8 cellular contexts compared by ENCODE assay signal in genomic region chr4:8435656-8436121, GRCh38. TPM values are rescaled to one million over a fixed set of nuclear protein-coding genes. Genes with fewer than 3 reads are reported as not detected.
DNase-seq lines count a peak whose midpoint lies in the region; ATAC-seq, FAIRE-seq and TF ChIP-seq lines count a peak whose summit lies in the region.

No MANE protein-coding gene starts in this region.

- H3K9me1 ChIP-seq in K562 (ENCODE audit: control insufficient read depth, insufficient read depth, low read length), result peaks cover 3% of the 10 kb centered on the region

- no peak for TF ChIP-seq POLR2A in K562 (conservative IDR thresholded peaks at IDR 0.05)

- H3K27ac ChIP-seq in BLaER1, result peak overlapping the region; percentile 74
- peak overlapping the region; percentile 60 for H3K27ac ChIP-seq in K562 (ENCODE audit: extremely low read depth, low read depth, low read length)
- peak overlapping the region in 3 of 4 donors; percentile 12 to 60 (median 15) for H3K27ac ChIP-seq in pancreas

- TF ChIP-seq CTCF in K562 (IDR thresholded peaks at IDR 0.05 in 2 of 3, conservative IDR thresholded peaks at IDR 0.05 in 1 of 3; ENCODE audit: insufficient read depth in 2 of 3, low read depth in 1 of 3, low read length in 3 of 3), result no peak
- no peak for TF ChIP-seq CTCF in pancreas (IDR thresholded peaks at IDR 0.05)
- TF ChIP-seq CTCF in BE2C (IDR thresholded peaks at IDR 0.05; ENCODE audit: low read depth, low read length), result no peak

- peaks cover 15% of the 10 kb centered on the region for H3K9me3 ChIP-seq in BLaER1
- no peaks in the 10 kb centered on the region for H3K9me3 ChIP-seq in K562 (replicated peaks; ENCODE audit: control insufficient read depth, insufficient read depth, low read depth, low read length)
- no peaks in the 10 kb centered on the region for H3K9me3 ChIP-seq in pancreas
- no peaks in the 10 kb centered on the region for H3K9me3 ChIP-seq in BE2C

- peak; percentile 64 for ATAC-seq in HG03378 (IDR thresholded peaks at IDR 0.05; ENCODE audit: unreplicated experiment)
- peak; percentile 13 for ATAC-seq in K562
- no peak for ATAC-seq in pancreas

- BruUV-seq in K562 (replicated peaks; lab: Mats Ljungman, UMichigan), result no TSS peak

- FAIRE-seq in K562 (lab: Jason Lieb, UNC) (peak; percentile 88), pancreas (lab: Jason Lieb, UNC) (no peak)

- TF ChIP-seq RAD21 in K562 (CRISPR knock-in tag; conservative IDR thresholded peaks at IDR 0.05 in 1 of 2, IDR thresholded peaks at IDR 0.05 in 1 of 2), result no peak

- DNase-seq in GM19240 (ENCODE audit: insufficient read length, low spot score) (peak; percentile 42), K562 (ENCODE audit: extremely low read depth in 1 of 4, low spot score in 3 of 4) (peak in 2 of 4 experiments; percentile 48 to 81), pancreas (no peak), BE2C (no peak), COLO829 (ENCODE audit: low spot score) (no peak), NCI-H187 (lab: John Stamatoyannopoulos, UW) (no peak)

- POLR2A ChIA-PET in K562 (lab: Yijun Ruan, JAX), result interaction anchor here (0.6 to 1.0 kb wide), 2 partner anchors 43 to 169 kb away, joined by 3 read pairs; no protein-coding TSS in a partner anchor

- H4K20me1 ChIP-seq in BLaER1 (peaks cover under 1% of the 10 kb centered on the region; the same call in 1 of the 2 replicates), K562 (replicated peaks; ENCODE audit: control insufficient read depth, insufficient read depth, low read length) (peaks cover 6% of the 10 kb centered on the region; the same call in 1 of the 2 replicates)

- intact Hi-C loops in K562 (cut with micrococcal nuclease) (no loop called here), pancreas (cut with DNase I) (no loop called here)

- H3K36me3 ChIP-seq in BLaER1 (peaks cover 5% of the 10 kb centered on the region; the same call in 1 of the 2 replicates), K562 (ENCODE audit: control insufficient read depth, insufficient read depth, low read length) (peaks cover 6% of the 10 kb centered on the region; the same call in 2 of the 3 replicates), pancreas (no peaks in the 10 kb centered on the region), BE2C (no peaks in the 10 kb centered on the region)

- H3K27me3 ChIP-seq in BLaER1 (no peaks in the 10 kb centered on the region), K562 (ENCODE audit: control insufficient read depth in 2 of 2, insufficient read depth in 2 of 2, low read length in 2 of 2) (no peaks in the 10 kb centered on the region), pancreas (no peaks in the 10 kb centered on the region), BE2C (no peaks in the 10 kb centered on the region)

- H3K4me3 ChIP-seq in BLaER1 (peak overlapping the region; percentile 60), K562 (peak overlapping the region; percentile 27), pancreas (peak overlapping the region in 3 of 4 donors; percentile 7 to 25 (median 13)), BE2C (ENCODE audit: low read depth, low read length) (no peak overlapping the region)

- WGBS in K562 (ENCODE audit: insufficient coverage, low coverage, missing lambda C conversion rate), result 2% methylated on average over 5 of the region's 5 CpGs
- WGBS in pancreas, 2 donors, result 1 to 8% methylated on average over 5 of the region's 5 CpGs

- in situ Hi-C loops in K562 (cut with MboI), result no loop called here

- TF ChIP-seq EP300 in K562 (IDR thresholded peaks at IDR 0.05; ENCODE audit: low read length), result no peak; the same call in 1 of the 2 replicates

- H2AFZ ChIP-seq in K562 (ENCODE audit: low read depth, low read length), result peak overlapping the region; percentile 44; the same call in 1 of the 2 replicates

- H3K79me2 ChIP-seq in K562 (ENCODE audit: control insufficient read depth, insufficient read depth, low read length), result peaks cover 45% of the 10 kb centered on the region

- CTCF ChIA-PET in K562 (lab: Yijun Ruan, JAX; ENCODE audit: low intra/inter-chr PET ratio), result interaction anchor here (0.7 kb wide), 1 partner anchor 68 kb away, joined by 3 read pairs; no protein-coding TSS in a partner anchor

- peaks cover 45% of the 10 kb centered on the region for H3K4me1 ChIP-seq in BLaER1
- peaks cover 2% of the 10 kb centered on the region in 2 experiments; a peak in 3 of 5 replicates for H3K4me1 ChIP-seq in K562 (replicated peaks in 1 of 2; ENCODE audit: control insufficient read depth in 2 of 2, insufficient read depth in 2 of 2, low read length in 2 of 2)
- peaks cover 8 to 28% (median 14%) of the 10 kb centered on the region in 3 donors for H3K4me1 ChIP-seq in pancreas
- H3K4me1 ChIP-seq in BE2C, result no peaks in the 10 kb centered on the region; the same call in 1 of the 2 replicates

- H3K4me2 ChIP-seq in BLaER1 (peak overlapping the region; percentile 96), K562 (ENCODE audit: insufficient read depth, low read length) (peak overlapping the region; percentile 72)

- H3K9ac ChIP-seq in BLaER1 (peak overlapping the region; percentile 75), K562 (ENCODE audit: insufficient read depth in 1 of 2, low read depth in 2 of 2, low read length in 2 of 2) (peak overlapping the region; percentile 18 to 22; a peak in 2 of 4 replicates)

TF ChIP-seq in K562, 482 proteins besides CTCF, POLR2A, EP300 and RAD21 (continues in another document):
- TF ChIP-seq ETS1 (conservative IDR thresholded peaks at IDR 0.05; ENCODE audit: control insufficient read depth, low read depth, low read length) (0 out of 2 replicates have a peak, but pooled peaks have one; percentile 23), ZNF124 (CRISPR knock-in tag; IDR thresholded peaks at IDR 0.05) (no peak), RHOXF2B (CRISPR knock-in tag; conservative IDR thresholded peaks at IDR 0.05) (no peak), SIX5 (IDR thresholded peaks at IDR 0.05; ENCODE audit: borderline replicate concordance in 1 of 2, insufficient read depth in 1 of 2, low read depth in 1 of 2, low read length in 2 of 2) (no peak), TCF3 (CRISPR knock-in tag; IDR thresholded peaks at IDR 0.05) (peak; percentile 27; the same call in 1 of the 2 replicates), CBFA2T2 (conservative IDR thresholded peaks at IDR 0.05) (peak; percentile 20; the same call in 1 of the 2 replicates), PYGO2 (tag; IDR thresholded peaks at IDR 0.05) (no peak)

RNA-seq across cellular contexts. Expression of gene ACOX3, which starts 4.8 kb away (rescaled TPM):
- 8.4 and 18.6 TPM in 2 replicates for total RNA-seq in K562 (2011; cell fraction: chromatin; rRNA removed; ENCODE audit: low replicate concordance)
- total RNA-seq in K562 (2011; cell fraction: nucleolus; rRNA removed), result 5.9 and 8.7 TPM in 2 replicates
- 5.9 and 9.8 TPM in 2 replicates for total RNA-seq in K562 (2011; cell fraction: nucleoplasm; rRNA removed)
- total RNA-seq in K562 (2014; rRNA removed), result 4.9 and 5.1 TPM in 2 replicates
- total RNA-seq in K562 (2014; rRNA removed; fragmentation: Illumina TruSeq; extraction: Trizol), result 3.7 and 3.8 TPM in 2 replicates
- total RNA-seq in K562 (2015; rRNA removed; fragmentation: Illumina TruSeq; extraction: Trizol), result 3.8 and 4.6 TPM in 2 replicates
- 5.9 and 7.3 TPM in 2 replicates for total RNA-seq in K562 (2021)
- 2.3 and 2.9 TPM in 2 replicates for polyA plus RNA-seq in K562 (2011; rRNA removed)
- 2.6 and 3.3 TPM in 2 replicates for polyA plus RNA-seq in K562 (2011; cell fraction: cytosol; rRNA removed)
- polyA plus RNA-seq in K562 (2011; cell fraction: nucleus; rRNA removed), result 6.1 and 6.5 TPM in 2 replicates
- polyA plus RNA-seq in K562 (2012), result 5.1 and 9.2 TPM in 2 replicates
- 4.0 and 4.4 TPM in 2 replicates for polyA plus RNA-seq in K562 (2014; fragmentation: Illumina TruSeq; extraction: Trizol)
- 1 to 10 TPM in 1 of 2 experiments, under 1 TPM in 1; 0.68 to 1.0 TPM for polyA plus RNA-seq in K562 (2014; fragmentation: Nextera tagmentation; extraction: Ambion mirVana)
- 3.0 and 4.9 TPM in 2 replicates for polyA plus RNA-seq in K562 (2014; rRNA removed)
- polyA minus RNA-seq in K562 (2011; rRNA and poly(A)+ RNA removed), result 3.9 and 5.0 TPM in 2 replicates
- polyA minus RNA-seq in K562 (2011; cell fraction: cytosol; rRNA and poly(A)+ RNA removed), result 1.5 and 4.6 TPM in 2 replicates
- 3.5 and 4.8 TPM in 2 replicates for polyA minus RNA-seq in K562 (2011; cell fraction: nucleus; rRNA and poly(A)+ RNA removed)
- total RNA-seq in pancreas, result 10 to 100 TPM; 16.1 to 23.5 (median 18.3) TPM
- polyA plus RNA-seq in pancreas, result 10 to 100 TPM; 20.5 to 24.8 TPM
- 3.6 TPM for polyA plus RNA-seq in BE2C (2012; ENCODE audit: insufficient read depth, insufficient read length, low read depth)

RNA-seq across cellular contexts. Expression of gene TRMT44, which starts 4.9 kb away (rescaled TPM):
- 60.3 and 88.6 TPM in 2 replicates for total RNA-seq in K562 (2011; cell fraction: chromatin; rRNA removed; ENCODE audit: low replicate concordance)
- total RNA-seq in K562 (2011; cell fraction: nucleolus; rRNA removed), result 53.0 and 57.5 TPM in 2 replicates
- total RNA-seq in K562 (2011; cell fraction: nucleoplasm; rRNA removed), result 31.6 and 38.6 TPM in 2 replicates
- 14.1 and 15.6 TPM in 2 replicates for total RNA-seq in K562 (2014; rRNA removed)
- 8.6 and 10.0 TPM in 2 replicates for total RNA-seq in K562 (2014; rRNA removed; fragmentation: Illumina TruSeq; extraction: Trizol)
- 10.2 and 10.3 TPM in 2 replicates for total RNA-seq in K562 (2015; rRNA removed; fragmentation: Illumina TruSeq; extraction: Trizol)
- 17.3 and 18.6 TPM in 2 replicates for total RNA-seq in K562 (2021)
- polyA plus RNA-seq in K562 (2011; rRNA removed), result 8.9 and 9.6 TPM in 2 replicates
- polyA plus RNA-seq in K562 (2011; cell fraction: cytosol; rRNA removed), result 5.5 and 9.9 TPM in 2 replicates
- polyA plus RNA-seq in K562 (2011; cell fraction: nucleus; rRNA removed), result 32.2 and 44.8 TPM in 2 replicates
- polyA plus RNA-seq in K562 (2012), result 8.3 and 13.2 TPM in 2 replicates
- 7.8 and 8.7 TPM in 2 replicates for polyA plus RNA-seq in K562 (2014; fragmentation: Illumina TruSeq; extraction: Trizol)
- 1 to 10 TPM; 1.2 to 2.1 TPM for polyA plus RNA-seq in K562 (2014; fragmentation: Nextera tagmentation; extraction: Ambion mirVana)
- polyA plus RNA-seq in K562 (2014; rRNA removed), result 12.5 and 13.2 TPM in 2 replicates
- 14.7 and 16.1 TPM in 2 replicates for polyA minus RNA-seq in K562 (2011; rRNA and poly(A)+ RNA removed)
- 6.1 and 11.1 TPM in 2 replicates for polyA minus RNA-seq in K562 (2011; cell fraction: cytosol; rRNA and poly(A)+ RNA removed)
- polyA minus RNA-seq in K562 (2011; cell fraction: nucleus; rRNA and poly(A)+ RNA removed), result 35.5 and 48.8 TPM in 2 replicates
- total RNA-seq in pancreas, result 10 to 100 TPM in 2 of 6 donors, 1 to 10 TPM in 4; 6.1 to 14.0 (median 9.2) TPM
- polyA plus RNA-seq in pancreas, result 1 to 10 TPM; 7.0 to 8.6 TPM
- 14.8 TPM for polyA plus RNA-seq in BE2C (2012; ENCODE audit: insufficient read depth, insufficient read length, low read depth)

Comparison
In these comparisons a context has a peak if more than half of its experiments do, and no peak if none do; other contexts are left out.
1. H3K27ac ChIP-seq: peak in every context shown above with its lines; median percentile 74 in BLaER1; 60 in K562; 15 in pancreas.
2. ATAC-seq: peak in HG03378 (single experiment) and K562 (single experiment); none in pancreas (0 of 4).